Comparison of ENCODE assay signal across 1 cellular context in the genomic region with DNA sequence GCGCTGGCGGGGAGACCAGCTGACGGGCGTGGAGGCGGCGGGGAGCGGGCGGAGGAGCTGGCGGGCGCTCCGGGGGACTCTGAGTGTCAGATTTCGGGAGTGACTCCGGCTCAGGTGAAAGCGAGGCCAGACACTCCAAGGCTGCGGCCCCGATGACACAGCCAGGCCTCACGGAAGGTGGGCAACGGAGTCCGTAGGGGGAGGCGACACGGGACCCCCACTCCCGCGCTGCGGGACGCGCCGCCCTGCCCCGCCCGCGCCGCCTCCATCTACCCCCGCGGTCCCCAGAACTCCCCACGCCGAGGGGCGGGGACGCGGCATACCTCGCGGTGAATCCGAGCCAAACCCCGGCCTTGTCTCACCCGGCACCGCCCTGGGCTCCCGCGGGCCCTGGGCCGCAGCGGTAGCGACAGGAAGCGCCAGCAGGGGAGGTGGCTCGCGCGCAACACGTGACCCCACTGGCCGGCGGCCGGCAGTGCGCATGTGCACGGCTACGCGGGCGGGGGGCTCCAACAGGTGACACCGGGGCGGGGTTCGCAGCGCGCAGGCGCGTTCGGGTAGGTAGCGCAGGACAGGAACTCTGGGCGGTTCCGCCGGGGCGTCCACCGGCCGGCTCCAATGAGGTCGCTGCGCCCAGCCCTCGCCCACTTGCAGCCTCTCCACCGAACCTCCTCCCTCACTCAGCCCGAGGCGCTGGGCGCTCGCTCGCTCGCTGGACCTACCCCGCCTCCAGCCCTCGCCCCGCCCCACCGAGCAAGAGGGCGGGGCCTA.
TF ChIP-seq lines count a peak whose summit lies in the region.

A gene with protein sequence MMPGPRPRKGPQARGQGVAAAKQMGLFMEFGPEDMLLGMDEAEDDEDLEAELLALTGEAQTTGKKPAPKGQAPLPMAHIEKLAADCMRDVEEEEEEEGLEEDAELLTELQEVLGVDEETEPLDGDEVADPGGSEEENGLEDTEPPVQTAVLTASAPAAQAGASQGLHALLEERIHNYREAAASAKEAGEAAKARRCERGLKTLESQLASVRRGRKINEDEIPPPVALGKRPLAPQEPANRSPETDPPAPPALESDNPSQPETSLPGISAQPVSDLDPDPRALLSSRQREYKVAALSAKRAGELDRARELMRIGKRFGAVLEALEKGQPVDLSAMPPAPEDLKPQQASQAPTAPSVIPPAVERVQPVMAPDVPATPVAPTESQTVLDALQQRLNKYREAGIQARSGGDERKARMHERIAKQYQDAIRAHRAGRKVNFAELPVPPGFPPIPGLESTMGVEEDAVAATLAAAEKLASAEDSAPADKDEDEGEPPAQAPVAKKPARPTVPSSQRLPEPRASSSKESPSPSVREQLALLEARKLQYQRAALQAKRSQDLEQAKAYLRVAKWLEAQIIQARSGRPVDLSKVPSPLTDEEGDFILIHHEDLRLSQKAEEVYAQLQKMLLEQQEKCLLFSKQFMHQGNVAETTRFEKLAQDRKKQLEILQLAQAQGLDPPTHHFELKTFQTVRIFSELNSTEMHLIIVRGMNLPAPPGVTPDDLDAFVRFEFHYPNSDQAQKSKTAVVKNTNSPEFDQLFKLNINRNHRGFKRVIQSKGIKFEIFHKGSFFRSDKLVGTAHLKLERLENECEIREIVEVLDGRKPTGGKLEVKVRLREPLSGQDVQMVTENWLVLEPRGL (minus strand): TSS at position 460 of the 771 bp plus-strand sequence. CDS start 1,585 bp downstream, outside the sequence.

TF ChIP-seq in K562, 482 proteins besides CTCF, POLR2A, EP300 and RAD21 (continued from another document):
- TF ChIP-seq, protein P1, sequence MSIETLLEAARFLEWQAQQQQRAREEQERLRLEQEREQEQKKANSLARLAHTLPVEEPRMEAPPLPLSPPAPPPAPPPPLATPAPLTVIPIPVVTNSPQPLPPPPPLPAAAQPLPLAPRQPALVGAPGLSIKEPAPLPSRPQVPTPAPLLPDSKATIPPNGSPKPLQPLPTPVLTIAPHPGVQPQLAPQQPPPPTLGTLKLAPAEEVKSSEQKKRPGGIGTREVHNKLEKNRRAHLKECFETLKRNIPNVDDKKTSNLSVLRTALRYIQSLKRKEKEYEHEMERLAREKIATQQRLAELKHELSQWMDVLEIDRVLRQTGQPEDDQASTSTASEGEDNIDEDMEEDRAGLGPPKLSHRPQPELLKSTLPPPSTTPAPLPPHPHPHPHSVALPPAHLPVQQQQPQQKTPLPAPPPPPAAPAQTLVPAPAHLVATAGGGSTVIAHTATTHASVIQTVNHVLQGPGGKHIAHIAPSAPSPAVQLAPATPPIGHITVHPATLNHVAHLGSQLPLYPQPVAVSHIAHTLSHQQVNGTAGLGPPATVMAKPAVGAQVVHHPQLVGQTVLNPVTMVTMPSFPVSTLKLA (conservative IDR thresholded peaks at IDR 0.05) = peak; percentile 91 to 96
- TF ChIP-seq GATAD2A (IDR thresholded peaks at IDR 0.05) = peak; percentile 65; the same call in 1 of the 2 replicates
- TF ChIP-seq CC2D1A (IDR thresholded peaks at IDR 0.05) = no peak
- TF ChIP-seq, protein P2, sequence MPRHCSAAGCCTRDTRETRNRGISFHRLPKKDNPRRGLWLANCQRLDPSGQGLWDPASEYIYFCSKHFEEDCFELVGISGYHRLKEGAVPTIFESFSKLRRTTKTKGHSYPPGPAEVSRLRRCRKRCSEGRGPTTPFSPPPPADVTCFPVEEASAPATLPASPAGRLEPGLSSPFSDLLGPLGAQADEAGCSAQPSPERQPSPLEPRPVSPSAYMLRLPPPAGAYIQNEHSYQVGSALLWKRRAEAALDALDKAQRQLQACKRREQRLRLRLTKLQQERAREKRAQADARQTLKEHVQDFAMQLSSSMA (CRISPR knock-in tag; IDR thresholded peaks at IDR 0.05) = no peak
- TF ChIP-seq CBX8 (IDR thresholded peaks at IDR 0.05; ENCODE audit: borderline replicate concordance, extremely low read depth, low read depth, low read length, poor library complexity, severe bottlenecking) = no peak
- 0 out of 2 replicates have a peak, but pooled peaks have one; percentile 26 for TF ChIP-seq CBX5 (IDR thresholded peaks at IDR 0.05; ENCODE audit: borderline replicate concordance, low read depth)
- TF ChIP-seq, protein P3, sequence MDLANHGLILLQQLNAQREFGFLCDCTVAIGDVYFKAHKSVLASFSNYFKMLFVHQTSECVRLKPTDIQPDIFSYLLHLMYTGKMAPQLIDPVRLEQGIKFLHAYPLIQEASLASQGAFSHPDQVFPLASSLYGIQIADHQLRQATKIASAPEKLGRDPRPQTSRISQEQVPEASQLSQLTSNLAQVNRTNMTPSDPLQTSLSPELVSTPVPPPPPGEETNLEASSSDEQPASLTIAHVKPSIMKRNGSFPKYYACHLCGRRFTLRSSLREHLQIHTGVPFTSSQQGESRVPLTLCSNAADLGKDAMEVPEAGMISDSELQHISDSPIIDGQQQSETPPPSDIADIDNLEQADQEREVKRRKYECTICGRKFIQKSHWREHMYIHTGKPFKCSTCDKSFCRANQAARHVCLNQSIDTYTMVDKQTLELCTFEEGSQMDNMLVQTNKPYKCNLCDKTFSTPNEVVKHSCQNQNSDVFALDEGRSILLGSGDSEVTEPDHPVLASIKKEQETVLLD (IDR thresholded peaks at IDR 0.05) = peak; percentile 94
- TF ChIP-seq GTF2F1 (IDR thresholded peaks at IDR 0.05; ENCODE audit: low read depth, low read length) = peak; percentile 17; the same call in 1 of the 2 replicates
- TF ChIP-seq SIN3B (IDR thresholded peaks at IDR 0.05; ENCODE audit: low read depth) = 0 out of 2 replicates have a peak, but pooled peaks have one; percentile 15
- TF ChIP-seq, protein P4, sequence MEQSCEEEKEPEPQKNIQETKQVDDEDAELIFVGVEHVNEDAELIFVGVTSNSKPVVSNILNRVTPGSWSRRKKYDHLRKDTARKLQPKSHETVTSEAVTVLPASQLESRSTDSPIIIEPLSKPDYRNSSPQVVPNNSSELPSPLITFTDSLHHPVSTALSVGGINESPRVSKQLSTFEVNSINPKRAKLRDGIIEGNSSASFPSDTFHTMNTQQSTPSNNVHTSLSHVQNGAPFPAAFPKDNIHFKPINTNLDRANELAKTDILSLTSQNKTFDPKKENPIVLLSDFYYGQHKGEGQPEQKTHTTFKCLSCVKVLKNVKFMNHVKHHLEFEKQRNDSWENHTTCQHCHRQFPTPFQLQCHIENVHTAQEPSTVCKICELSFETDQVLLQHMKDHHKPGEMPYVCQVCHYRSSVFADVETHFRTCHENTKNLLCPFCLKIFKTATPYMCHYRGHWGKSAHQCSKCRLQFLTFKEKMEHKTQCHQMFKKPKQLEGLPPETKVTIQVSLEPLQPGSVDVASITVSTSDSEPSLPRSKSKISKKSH (CRISPR knock-in tag; IDR thresholded peaks at IDR 0.05) = no peak
- TF ChIP-seq, protein P5, sequence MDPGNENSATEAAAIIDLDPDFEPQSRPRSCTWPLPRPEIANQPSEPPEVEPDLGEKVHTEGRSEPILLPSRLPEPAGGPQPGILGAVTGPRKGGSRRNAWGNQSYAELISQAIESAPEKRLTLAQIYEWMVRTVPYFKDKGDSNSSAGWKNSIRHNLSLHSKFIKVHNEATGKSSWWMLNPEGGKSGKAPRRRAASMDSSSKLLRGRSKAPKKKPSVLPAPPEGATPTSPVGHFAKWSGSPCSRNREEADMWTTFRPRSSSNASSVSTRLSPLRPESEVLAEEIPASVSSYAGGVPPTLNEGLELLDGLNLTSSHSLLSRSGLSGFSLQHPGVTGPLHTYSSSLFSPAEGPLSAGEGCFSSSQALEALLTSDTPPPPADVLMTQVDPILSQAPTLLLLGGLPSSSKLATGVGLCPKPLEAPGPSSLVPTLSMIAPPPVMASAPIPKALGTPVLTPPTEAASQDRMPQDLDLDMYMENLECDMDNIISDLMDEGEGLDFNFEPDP (CRISPR knock-in tag; IDR thresholded peaks at IDR 0.05) = no peak
- TF ChIP-seq ZNF217 (CRISPR knock-in tag; IDR thresholded peaks at IDR 0.05) = peak; percentile 73; the same call in 1 of the 2 replicates
- TF ChIP-seq ETV5 (CRISPR knock-in tag; IDR thresholded peaks at IDR 0.05; ENCODE audit: low read depth) = peak; percentile 75
- TF ChIP-seq, protein P6, sequence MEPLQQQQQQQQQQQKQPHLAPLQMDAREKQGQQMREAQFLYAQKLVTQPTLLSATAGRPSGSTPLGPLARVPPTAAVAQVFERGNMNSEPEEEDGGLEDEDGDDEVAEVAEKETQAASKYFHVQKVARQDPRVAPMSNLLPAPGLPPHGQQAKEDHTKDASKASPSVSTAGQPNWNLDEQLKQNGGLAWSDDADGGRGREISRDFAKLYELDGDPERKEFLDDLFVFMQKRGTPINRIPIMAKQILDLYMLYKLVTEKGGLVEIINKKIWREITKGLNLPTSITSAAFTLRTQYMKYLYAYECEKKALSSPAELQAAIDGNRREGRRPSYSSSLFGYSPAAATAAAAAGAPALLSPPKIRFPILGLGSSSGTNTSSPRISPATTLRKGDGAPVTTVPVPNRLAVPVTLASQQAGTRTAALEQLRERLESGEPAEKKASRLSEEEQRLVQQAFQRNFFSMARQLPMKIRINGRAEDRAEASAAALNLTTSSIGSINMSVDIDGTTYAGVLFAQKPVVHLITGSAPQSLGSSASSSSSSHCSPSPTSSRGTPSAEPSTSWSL (CRISPR knock-in tag; IDR thresholded peaks at IDR 0.05; ENCODE audit: borderline replicate concordance) = no peak
- TF ChIP-seq SPI1 (IDR thresholded peaks at IDR 0.05; ENCODE audit: borderline replicate concordance, low read depth, low read length) = no peak
- TF ChIP-seq, protein P7, sequence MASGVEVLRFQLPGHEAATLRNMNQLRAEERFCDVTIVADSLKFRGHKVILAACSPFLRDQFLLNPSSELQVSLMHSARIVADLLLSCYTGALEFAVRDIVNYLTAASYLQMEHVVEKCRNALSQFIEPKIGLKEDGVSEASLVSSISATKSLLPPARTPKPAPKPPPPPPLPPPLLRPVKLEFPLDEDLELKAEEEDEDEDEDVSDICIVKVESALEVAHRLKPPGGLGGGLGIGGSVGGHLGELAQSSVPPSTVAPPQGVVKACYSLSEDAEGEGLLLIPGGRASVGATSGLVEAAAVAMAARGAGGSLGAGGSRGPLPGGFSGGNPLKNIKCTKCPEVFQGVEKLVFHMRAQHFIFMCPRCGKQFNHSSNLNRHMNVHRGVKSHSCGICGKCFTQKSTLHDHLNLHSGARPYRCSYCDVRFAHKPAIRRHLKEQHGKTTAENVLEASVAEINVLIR (CRISPR knock-in tag; IDR thresholded peaks at IDR 0.05) = no peak
- TF ChIP-seq HMGN3 (IDR thresholded peaks at IDR 0.05; ENCODE audit: borderline replicate concordance, extremely low read depth, insufficient read length, low read depth, low read length) = peak; percentile 94
- no peak for TF ChIP-seq STAT5A (IDR thresholded peaks at IDR 0.05; ENCODE audit: borderline replicate concordance, low read length)
- no peak for TF ChIP-seq CHCHD3 (CRISPR knock-in tag; IDR thresholded peaks at IDR 0.05)
- no peak for TF ChIP-seq ZNF584 (CRISPR knock-in tag; IDR thresholded peaks at IDR 0.05; ENCODE audit: low read depth)
- TF ChIP-seq MTA3 (IDR thresholded peaks at IDR 0.05; ENCODE audit: borderline replicate concordance) = peak; percentile 59; the same call in 1 of the 2 replicates
- 0 out of 2 replicates have a peak, but pooled peaks have one; percentile 6 for TF ChIP-seq SMAD3 (CRISPR knock-in tag; conservative IDR thresholded peaks at IDR 0.05)
- TF ChIP-seq, protein P8, sequence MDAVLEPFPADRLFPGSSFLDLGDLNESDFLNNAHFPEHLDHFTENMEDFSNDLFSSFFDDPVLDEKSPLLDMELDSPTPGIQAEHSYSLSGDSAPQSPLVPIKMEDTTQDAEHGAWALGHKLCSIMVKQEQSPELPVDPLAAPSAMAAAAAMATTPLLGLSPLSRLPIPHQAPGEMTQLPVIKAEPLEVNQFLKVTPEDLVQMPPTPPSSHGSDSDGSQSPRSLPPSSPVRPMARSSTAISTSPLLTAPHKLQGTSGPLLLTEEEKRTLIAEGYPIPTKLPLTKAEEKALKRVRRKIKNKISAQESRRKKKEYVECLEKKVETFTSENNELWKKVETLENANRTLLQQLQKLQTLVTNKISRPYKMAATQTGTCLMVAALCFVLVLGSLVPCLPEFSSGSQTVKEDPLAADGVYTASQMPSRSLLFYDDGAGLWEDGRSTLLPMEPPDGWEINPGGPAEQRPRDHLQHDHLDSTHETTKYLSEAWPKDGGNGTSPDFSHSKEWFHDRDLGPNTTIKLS (IDR thresholded peaks at IDR 0.05; ENCODE audit: borderline replicate concordance, low read depth) = peak; percentile 54; the same call in 1 of the 2 replicates
- no peak for TF ChIP-seq ZNF644 (tag; IDR thresholded peaks at IDR 0.05; ENCODE audit: low read depth)
- TF ChIP-seq ELF4 (CRISPR knock-in tag; IDR thresholded peaks at IDR 0.05) = no peak
TF ChIP-seq in K562: peak in this region for 162.
